Comparison of ENCODE assay signal across 18 cellular contexts in the genomic region with DNA sequence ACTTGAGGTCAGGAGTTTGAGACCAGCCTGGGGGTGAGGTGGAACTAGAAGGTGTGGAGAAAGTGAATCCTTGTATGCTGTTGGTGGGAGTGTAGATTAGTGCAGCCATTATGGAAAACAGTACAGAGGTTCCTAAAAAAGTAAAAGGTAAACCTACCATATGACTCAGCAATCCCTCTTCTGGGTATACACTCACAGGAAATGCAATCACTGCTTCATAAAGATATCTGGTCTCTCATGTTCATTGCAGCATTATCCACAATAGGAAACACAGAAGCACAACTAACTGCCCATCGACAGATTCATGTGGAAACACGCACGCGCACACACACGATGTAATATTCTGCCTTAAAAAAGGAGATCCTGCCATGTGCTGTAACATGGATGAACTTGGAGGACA.
"Had no signal": no experiment of that assay in that cellular context is flagged by ENCODE, and none has a peak within 500 bp of the region (broad histone marks: within the 10 kb centered on the region; RNA-seq: fewer than 3 reads in every experiment).

No MANE protein-coding gene starts in this region.

- H3K4me1 Mint-ChIP-seq: neural crest cell had no signal

- ATAC-seq: heart left ventricle, left colon, lower lobe of right lung, right cardiac atrium had no signal

- H3K9me3 Mint-ChIP-seq: mesothelial cell of epicardium, neural crest cell had no signal

- H3K4me1 ChIP-seq: colonic mucosa, prostate gland had no signal

- H3K36me3 ChIP-seq: adrenal gland, colonic mucosa, prostate gland, uterus had no signal

- DNase-seq: activated CD8-positive, alpha-beta memory T cell treated with anti-CD3 and anti-CD28 coated beads for 24 hours; activated naive CD4-positive, alpha-beta T cell; adrenal gland; colonic mucosa; foreskin melanocyte; heart left ventricle; left colon; lower lobe of right lung; right cardiac atrium; small intestine; stimulated activated CD4-positive, alpha-beta T cell treated with anti-CD3 and anti-CD28 coated beads, Interleukin-4, amount 100 ng/mL, for 24 hours; stimulated activated naive CD4-positive, alpha-beta T cell; tibial artery; uterus; WERI-Rb-1 had no signal

- H3K27me3 ChIP-seq: adrenal gland, colonic mucosa, heart left ventricle, tibial artery, uterus had no signal

- H3K9me3 ChIP-seq: colonic mucosa, heart left ventricle, lower lobe of right lung, prostate gland, tibial artery, uterus had no signal

- H3K4me3 ChIP-seq: adrenal gland, colonic mucosa, heart left ventricle, lower lobe of right lung, prostate gland, tibial artery, uterus had no signal

- H3K27ac ChIP-seq: adrenal gland, colonic mucosa, heart left ventricle, lower lobe of right lung, prostate gland, tibial artery, uterus, WERI-Rb-1 had no signal

- H3K4me3 Mint-ChIP-seq: mesothelial cell of epicardium, neural crest cell had no signal

- H3K27ac Mint-ChIP-seq: mesothelial cell of epicardium had no signal
